ENCODE assay signal across 23 cellular contexts in genomic region chr5:26749829-26750228, GRCh38.
"Had no signal": no experiment of that assay in that cellular context is flagged by ENCODE, and none has a peak within 500 bp of the region (broad histone marks: within the 10 kb centered on the region; RNA-seq: fewer than 3 reads in every experiment).

No MANE protein-coding gene starts in this region.

- H3K4me1 ChIP-seq: gastrocnemius medialis, lower lobe of right lung, pancreas, right lobe of liver, suprapubic skin, transverse colon, upper lobe of right lung, uterus had no signal

- H3K36me3 ChIP-seq: gastrocnemius medialis, lower lobe of right lung, neutrophil, pancreas, right lobe of liver, suprapubic skin, transverse colon, upper lobe of right lung had no signal

- DNase-seq: effector CD8-positive, alpha-beta T cell; endodermal cell; foreskin fibroblast; gastrocnemius medialis; head of caudate nucleus; left ventricle myocardium superior; lower lobe of right lung; naive thymus-derived CD8-positive, alpha-beta T cell; pancreas; right lobe of liver; small intestine; stimulated activated CD4-positive, alpha-beta T cell treated with anti-CD3 and anti-CD28 coated beads, Interleukin-1b, Interleukin-23, amount 100 ng/mL, for 48 hours; stimulated activated CD4-positive, alpha-beta T cell treated with anti-CD3 and anti-CD28 coated beads, Interleukin-4, amount 100 ng/mL, for 1 hour; stimulated activated CD8-positive, alpha-beta memory T cell treated with anti-CD3 and anti-CD28 coated beads, Interleukin-4, amount 100 ng/mL, for 48 hours; stimulated activated naive CD4-positive, alpha-beta T cell; stimulated activated naive CD8-positive, alpha-beta T cell treated with anti-CD3 and anti-CD28 coated beads, Interleukin-15, amount 100 ng/mL, for 72 hours; transverse colon; upper lobe of right lung; uterus had no signal

- H3K27me3 ChIP-seq: gastrocnemius medialis, neutrophil, right lobe of liver, suprapubic skin, transverse colon, upper lobe of right lung, uterus had no signal

- H3K9me3 ChIP-seq: gastrocnemius medialis, lower lobe of right lung, neutrophil, pancreas, right lobe of liver, suprapubic skin, transverse colon, upper lobe of right lung, uterus had no signal

- ATAC-seq: esophagus mucosa; gastrocnemius medialis; left ventricle myocardium superior; lower lobe of right lung; naive thymus-derived CD8-positive, alpha-beta T cell; pancreas; right lobe of liver; stimulated activated naive CD8-positive, alpha-beta T cell treated with anti-CD3 and anti-CD28 coated beads, Interleukin-15, amount 100 ng/mL, for 72 hours; upper lobe of right lung had no signal

- H3K27ac ChIP-seq: epithelial cell of prostate, gastrocnemius medialis, lower lobe of right lung, neutrophil, pancreas, right lobe of liver, suprapubic skin, transverse colon, upper lobe of right lung, uterus had no signal

- H3K4me3 ChIP-seq: gastrocnemius medialis, lower lobe of right lung, pancreas, right lobe of liver, suprapubic skin, transverse colon, upper lobe of right lung, uterus had no signal
